In the genomic region with DNA sequence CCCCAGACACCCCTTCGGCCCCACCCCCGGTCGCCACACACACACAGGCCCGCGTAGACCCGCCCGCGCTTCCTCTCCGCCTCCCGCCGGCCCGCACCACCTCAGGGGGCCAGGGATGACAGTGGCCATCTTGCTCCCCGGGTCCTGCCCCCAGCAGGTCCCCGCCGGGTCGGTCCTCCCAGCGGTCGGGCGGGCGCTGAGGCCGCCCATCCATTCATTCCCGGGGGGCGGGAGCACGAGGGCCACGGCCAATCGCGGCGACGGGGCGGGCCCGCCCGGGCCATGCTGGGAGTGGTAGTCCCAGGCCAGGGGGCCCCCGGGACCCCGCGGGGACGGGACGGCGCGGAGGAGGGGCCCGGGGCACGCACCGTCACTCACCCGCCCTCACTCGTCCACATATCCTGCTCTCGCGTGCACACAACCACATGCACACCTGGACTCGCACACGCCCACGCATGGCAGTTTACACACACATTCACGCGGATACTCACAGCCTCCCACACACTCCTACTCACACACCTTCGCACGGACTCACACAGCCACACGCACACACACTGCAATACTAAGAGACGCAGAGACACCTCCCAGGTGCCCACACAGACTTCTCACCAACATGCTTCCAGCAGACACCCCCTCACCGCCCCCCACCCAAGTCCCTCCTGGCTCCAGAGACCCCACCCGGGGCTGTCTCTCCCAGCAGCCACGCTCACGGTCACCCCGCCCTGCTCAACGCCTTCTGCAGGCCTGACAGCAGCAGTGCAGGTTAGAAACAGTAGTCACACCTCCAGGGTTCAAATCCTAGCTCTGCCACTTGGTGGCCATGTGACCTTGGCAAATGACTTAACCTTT, we compare ENCODE assay signal across 8 cellular contexts. TPM values are rescaled to one million over a fixed set of nuclear protein-coding genes. Genes with fewer than 3 reads are reported as not detected.
DNase-seq lines count a peak whose midpoint lies in the region; ATAC-seq, FAIRE-seq and TF ChIP-seq lines count a peak whose summit lies in the region.

TSS of gene DPF1 (minus strand) at position 209 of the 849 bp plus-strand sequence. CDS start at position 129, 80 bp downstream.

- peaks cover 38% of the 10 kb centered on the region for H3K27me3 Mint-ChIP-seq in progenitor cell of endocrine pancreas

- H3K27ac ChIP-seq in HUES48 (ENCODE audit: low read depth, low read length) = no peak within 1 kb of the TSS

- H3K36me3 ChIP-seq in HUES48 (ENCODE audit: control insufficient read depth, insufficient read depth, low read length) = peaks cover 8% of the 10 kb centered on the region; the same call in 1 of the 2 replicates

- no peak for FAIRE-seq in RCC 7860 (lab: Jason Lieb, UNC)

- peak within 1 kb of the TSS; percentile 84 for H3K27ac Mint-ChIP-seq in progenitor cell of endocrine pancreas

- peak within 1 kb of the TSS; percentile 76 for H3K4me3 Mint-ChIP-seq in progenitor cell of endocrine pancreas (ENCODE audit: low read depth)

- peak; percentile 31 for TF ChIP-seq CTCF in progenitor cell of endocrine pancreas (IDR thresholded peaks at IDR 0.05; ENCODE audit: unreplicated experiment)

- no peaks in the 10 kb centered on the region for H3K9me3 Mint-ChIP-seq in progenitor cell of endocrine pancreas (ENCODE audit: low read depth)

- no peaks in the 10 kb centered on the region for H3K36me3 Mint-ChIP-seq in progenitor cell of endocrine pancreas (ENCODE audit: insufficient read depth)

- H3K4me1 ChIP-seq in HUES48 (ENCODE audit: control insufficient read depth, insufficient read depth, low read length) = peaks cover 24% of the 10 kb centered on the region

- H3K4me1 Mint-ChIP-seq in progenitor cell of endocrine pancreas (ENCODE audit: low read depth) = peaks cover 17% of the 10 kb centered on the region

- H3K4me3 ChIP-seq in HUES48 (ENCODE audit: low read depth, low read length) = peak within 1 kb of the TSS; percentile 78

- 0 out of 2 replicates have a peak within 1 kb of the TSS, but pooled peaks have one; percentile 41 for H3K9ac ChIP-seq in HUES48 (ENCODE audit: low read depth, low read length)

- H3K9me3 ChIP-seq in HUES48 (ENCODE audit: control insufficient read depth, insufficient read depth, low read length) = no peaks in the 10 kb centered on the region

- peaks cover 17% of the 10 kb centered on the region for H3K27me3 ChIP-seq in HUES48 (ENCODE audit: control insufficient read depth, insufficient read depth, low read length)

- peak; percentile 80 for ATAC-seq in GM19351 (IDR thresholded peaks at IDR 0.05; ENCODE audit: unreplicated experiment)
- ATAC-seq in GM18520 (IDR thresholded peaks at IDR 0.05; ENCODE audit: unreplicated experiment) = no peak

- DNase-seq in CMK (ENCODE audit: low read depth) = peak; percentile 70
- DNase-seq in RCC 7860 (ENCODE audit: low spot score) = peak; percentile 42
- peak; percentile 66 for DNase-seq in activated naive CD4-positive, alpha-beta T cell treated with Interleukin-2 at 50 U/mL for 16 hours
- peak; percentile 90 for DNase-seq in germinal center (ENCODE audit: low spot score)
- peak; percentile 77 for DNase-seq in progenitor cell of endocrine pancreas (ENCODE audit: low spot score, unreplicated experiment)

RNA-seq across cellular contexts. Expression of gene DPF1, which starts in this region (rescaled TPM):
- total RNA-seq in progenitor cell of endocrine pancreas = 4.8 and 4.9 TPM in 2 replicates
